In the genomic region with DNA sequence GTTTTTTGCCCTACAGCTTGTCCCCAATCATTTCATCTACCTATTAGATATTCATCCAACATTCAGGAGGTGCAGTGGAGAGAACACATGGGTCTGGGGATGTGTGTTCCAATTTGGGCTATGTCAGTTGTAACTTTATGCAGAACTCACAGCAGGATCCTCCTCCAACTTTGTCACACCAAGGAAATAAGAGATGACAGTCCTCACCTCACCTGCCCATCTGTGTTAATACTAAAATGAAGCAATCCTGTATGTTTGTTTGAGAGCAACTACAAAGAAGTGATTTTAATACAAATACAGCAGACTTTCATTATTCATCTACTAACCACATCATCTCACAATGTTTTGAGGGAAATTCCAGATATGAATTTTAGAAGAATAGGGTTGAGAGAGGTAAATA, we compare ENCODE assay signal across 15 cellular contexts.
A peak's percentile ranks its signal among the peaks of the same experiment; 100 is the strongest.
DNase-seq lines count a peak whose midpoint lies in the region; ATAC-seq lines count a peak whose summit lies in the region.
"Had no signal": no experiment of that assay in that cellular context is flagged by ENCODE, and none has a peak within 500 bp of the region (broad histone marks: within the 10 kb centered on the region; RNA-seq: fewer than 3 reads in every experiment).

No MANE protein-coding gene starts in this region.

- intact Hi-C loops in activated CD4-positive, alpha-beta T cell treated with anti-CD3 and anti-CD28 coated beads, Interleukin-2, amount 10 ng/mL, durations not matched to agents 24 days and 14 days (cut with micrococcal nuclease): loop anchor here (5.0 to 10.0 kb wide), 4 partner anchors 211 to 1079 kb away; a partner anchor contains a TSS
- intact Hi-C loops in activated CD4-positive, alpha-beta memory T cell treated with anti-CD3 and anti-CD28 coated beads for 36 hours (cut with micrococcal nuclease): loop anchor here (1.0 kb wide), 4 partner anchors 8 to 448 kb away; a partner anchor contains a TSS
- intact Hi-C loops in left cardiac atrium (cut with DNase I): loop anchor here in 1 of 2 donors (2.0 to 10.0 kb wide), 2 partner anchors 143 to 221 kb away; no protein-coding TSS in a partner anchor

- no peak overlapping the region for H2BK5ac ChIP-seq in trophoblast cell (ENCODE audit: low read depth, low read length, poor library complexity)

- no peak overlapping the region for H3K23ac ChIP-seq in trophoblast cell (ENCODE audit: low read length)

- H3K4me3 Mint-ChIP-seq in activated CD4-positive, alpha-beta T cell treated with anti-CD3 and anti-CD28 coated beads, Interleukin-2, amount 10 ng/mL, durations not matched to agents 24 days and 14 days: peak overlapping the region; percentile 76
- peak overlapping the region; percentile 72 for H3K4me3 Mint-ChIP-seq in activated CD4-positive, alpha-beta memory T cell treated with anti-CD3 and anti-CD28 coated beads for 36 hours
- H3K4me3 Mint-ChIP-seq: HFFc6 had no signal

- POLR2A ChIA-PET in activated CD4-positive, alpha-beta memory T cell treated with anti-CD3 and anti-CD28 coated beads for 36 hours (lab: Charles Lee): interaction anchor here (0.8 to 1.4 kb wide), 3 partner anchors 8 to 128 kb away, joined by 3 read pairs; no protein-coding TSS in a partner anchor

- no peaks in the 10 kb centered on the region for H3K79me2 ChIP-seq in trophoblast cell (ENCODE audit: control insufficient read depth, insufficient read depth, low read length, poor library complexity)

- H3K4me1 Mint-ChIP-seq in activated CD4-positive, alpha-beta T cell treated with anti-CD3 and anti-CD28 coated beads, Interleukin-2, amount 10 ng/mL, durations not matched to agents 24 days and 14 days: peaks cover 63% of the 10 kb centered on the region
- peaks cover 81% of the 10 kb centered on the region for H3K4me1 Mint-ChIP-seq in activated CD4-positive, alpha-beta memory T cell treated with anti-CD3 and anti-CD28 coated beads for 36 hours (ENCODE audit: low read depth)

- no peak overlapping the region for H4K8ac ChIP-seq in trophoblast cell (ENCODE audit: low read depth, low read length)

- peak overlapping the region; percentile 90 for H3K27ac Mint-ChIP-seq in activated CD4-positive, alpha-beta T cell treated with anti-CD3 and anti-CD28 coated beads, Interleukin-2, amount 10 ng/mL, durations not matched to agents 24 days and 14 days
- H3K27ac Mint-ChIP-seq in activated CD4-positive, alpha-beta memory T cell treated with anti-CD3 and anti-CD28 coated beads for 36 hours: peak overlapping the region; percentile 93
- H3K27ac Mint-ChIP-seq: HFFc6 had no signal

- CTCF ChIA-PET in activated CD4-positive, alpha-beta memory T cell treated with anti-CD3 and anti-CD28 coated beads for 36 hours (lab: Charles Lee): interaction anchor here (1.7 to 6.8 kb wide), 5 partner anchors 34 to 221 kb away, joined by 5 to 123 read pairs (median 9); no protein-coding TSS in a partner anchor

- no peak overlapping the region for H2BK12ac ChIP-seq in trophoblast cell (ENCODE audit: low read length)

- H3K36me3 ChIP-seq in trophoblast cell (ENCODE audit: control insufficient read depth in 1 of 2, insufficient read depth in 2 of 2, low read length in 2 of 2): no peaks in the 10 kb centered on the region
- H3K36me3 ChIP-seq: pancreas, WERI-Rb-1 had no signal

- H2BK120ac ChIP-seq in trophoblast cell (ENCODE audit: insufficient read depth, low read length, poor library complexity): no peak overlapping the region

- H2AFZ ChIP-seq in trophoblast cell (ENCODE audit: insufficient read depth, low read length, poor library complexity): no peak overlapping the region

- H3K4me3 ChIP-seq in trophoblast cell (ENCODE audit: low read depth, low read length): no peak overlapping the region
- H3K4me3 ChIP-seq: A549, pancreas had no signal

- H3K36me3 Mint-ChIP-seq in activated CD4-positive, alpha-beta T cell treated with anti-CD3 and anti-CD28 coated beads, Interleukin-2, amount 10 ng/mL, durations not matched to agents 24 days and 14 days (ENCODE audit: low read depth): peaks cover 8% of the 10 kb centered on the region
- peaks cover under 1% of the 10 kb centered on the region for H3K36me3 Mint-ChIP-seq in activated CD4-positive, alpha-beta memory T cell treated with anti-CD3 and anti-CD28 coated beads for 36 hours

- H3K14ac ChIP-seq in trophoblast cell (ENCODE audit: low read length): no peak overlapping the region

- no peaks in the 10 kb centered on the region for H3K9me3 Mint-ChIP-seq in activated CD4-positive, alpha-beta T cell treated with anti-CD3 and anti-CD28 coated beads, Interleukin-2, amount 10 ng/mL, durations not matched to agents 24 days and 14 days
- no peaks in the 10 kb centered on the region for H3K9me3 Mint-ChIP-seq in activated CD4-positive, alpha-beta memory T cell treated with anti-CD3 and anti-CD28 coated beads for 36 hours
- H3K9me3 Mint-ChIP-seq: HFFc6 had no signal

- H4K12ac ChIP-seq in trophoblast cell (ENCODE audit: low read depth, low read length): no peak overlapping the region

- H2AK5ac ChIP-seq in trophoblast cell (ENCODE audit: low read length): no peak overlapping the region

- H3K18ac ChIP-seq in trophoblast cell (ENCODE audit: low read length): no peak overlapping the region

- ATAC-seq in HG02798 (IDR thresholded peaks at IDR 0.05; ENCODE audit: poor library complexity, unreplicated experiment) (peak; percentile 35), left cardiac atrium (no peak)
- ATAC-seq: A549, pancreas had no signal

- H3K27me3 Mint-ChIP-seq in activated CD4-positive, alpha-beta T cell treated with anti-CD3 and anti-CD28 coated beads, Interleukin-2, amount 10 ng/mL, durations not matched to agents 24 days and 14 days: no peaks in the 10 kb centered on the region
- no peaks in the 10 kb centered on the region for H3K27me3 Mint-ChIP-seq in activated CD4-positive, alpha-beta memory T cell treated with anti-CD3 and anti-CD28 coated beads for 36 hours

- no peak overlapping the region for H3K27ac ChIP-seq in trophoblast cell (ENCODE audit: low read depth, low read length)
- H3K27ac ChIP-seq: A549, epithelial cell of prostate, pancreas, WERI-Rb-1 had no signal

- H3K27me3 ChIP-seq in trophoblast cell (ENCODE audit: insufficient read depth, low read length): no peaks in the 10 kb centered on the region
- H3K27me3 ChIP-seq: pancreas had no signal

- no peak overlapping the region for H3K4ac ChIP-seq in trophoblast cell (ENCODE audit: low read depth, low read length)

- H3K79me1 ChIP-seq in trophoblast cell (ENCODE audit: low read length): no peaks in the 10 kb centered on the region

- H4K91ac ChIP-seq in trophoblast cell (ENCODE audit: low read depth, low read length): no peak overlapping the region

- H3K4me1 ChIP-seq in trophoblast cell (ENCODE audit: control insufficient read depth in 1 of 2, insufficient read depth in 2 of 2, low read length in 2 of 2): no peaks in the 10 kb centered on the region
- H3K4me1 ChIP-seq: A549, pancreas had no signal

- no peaks in the 10 kb centered on the region for H3K9me3 ChIP-seq in trophoblast cell (ENCODE audit: insufficient read depth, low read depth, low read length)
- H3K9me3 ChIP-seq: A549, pancreas had no signal

- no peak overlapping the region for H3K4me2 ChIP-seq in trophoblast cell (ENCODE audit: low read length)
- H3K4me2 ChIP-seq: A549 had no signal

- peak; percentile 72 for DNase-seq in activated CD4-positive, alpha-beta T cell treated with anti-CD3 and anti-CD28 coated beads, Interleukin-2, amount 10 ng/mL, durations not matched to agents 24 days and 14 days
- DNase-seq in activated CD4-positive, alpha-beta T cell treated with anti-CD3 and anti-CD28 coated beads for 48 hours: no peak
- no peak for DNase-seq in activated CD4-positive, alpha-beta memory T cell treated with anti-CD3 and anti-CD28 coated beads for 36 hours
- no peak for DNase-seq in trophoblast cell
- no peak for DNase-seq in germinal center (ENCODE audit: low spot score)
- no peak for DNase-seq in left cardiac atrium
- DNase-seq in DMS153 (lab: John Stamatoyannopoulos, UW): no peak
- DNase-seq: activated gamma-delta T cell, cerebellar nuclear complex, HFFc6, pancreas, WERI-Rb-1 had no signal

- H3K9ac ChIP-seq in trophoblast cell (ENCODE audit: low read length): peak overlapping the region; percentile 18
